In the genomic region with DNA sequence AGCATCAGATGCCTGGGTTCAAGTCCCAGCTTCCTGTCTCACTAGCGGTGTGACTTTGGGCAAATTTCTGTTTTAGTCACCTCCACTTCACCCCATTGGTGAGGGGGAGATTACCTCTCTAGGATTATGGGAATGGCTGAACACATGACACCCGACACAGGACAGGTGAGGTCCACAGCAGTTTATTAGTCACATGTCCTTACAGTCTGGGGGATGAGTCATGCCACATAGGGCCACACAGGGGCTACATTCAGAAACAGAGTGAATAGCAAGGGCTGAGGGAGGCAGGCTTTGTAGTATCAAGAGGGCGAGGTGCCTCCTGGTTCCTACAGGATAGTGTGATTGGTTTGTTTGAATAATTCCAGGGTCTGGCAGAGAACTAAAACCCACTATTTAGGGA, we compare ENCODE assay signal across 17 cellular contexts. TPM values are rescaled to one million over a fixed set of nuclear protein-coding genes. Genes with fewer than 3 reads are reported as not detected.
DNase-seq lines count a peak whose midpoint lies in the region; ATAC-seq and TF ChIP-seq lines count a peak whose summit lies in the region.
"Had no signal": no experiment of that assay in that cellular context is flagged by ENCODE, and none has a peak within 500 bp of the region (broad histone marks: within the 10 kb centered on the region; RNA-seq: fewer than 3 reads in every experiment).

No MANE protein-coding gene starts in this region.

- no peaks in the 10 kb centered on the region for H3K79me1 ChIP-seq in IMR-90 (ENCODE audit: low read depth in 1 of 2, low read length in 2 of 2)
- no peaks in the 10 kb centered on the region for H3K79me1 ChIP-seq in neuronal stem cell (ENCODE audit: low read depth, low read length)

- DNase-seq in activated CD8-positive, alpha-beta memory T cell treated with anti-CD3 and anti-CD28 coated beads for 24 hours: peak; percentile 28
- no peak for DNase-seq in activated CD8-positive, alpha-beta memory T cell treated with anti-CD3 and anti-CD28 coated beads, Interleukin-2, amount 50 U/mL, for 4 hours
- DNase-seq in IMR-90 (no peak), coronary artery (ENCODE audit: low spot score) (peak; percentile 35), neuronal stem cell (ENCODE audit: low spot score) (no peak), MG63 (no peak), NCI-H524 treated with DMSO at 0.1 percent for 48 hours (lab: John Stamatoyannopoulos, UW) (no peak), NCI-H2029 (lab: John Stamatoyannopoulos, UW) (no peak)
- DNase-seq: C1 segment of cervical spinal cord, DMS153, Kasumi-1, NCI-H146, NCI-H2227 treated with DMSO at 0.1 percent for 48 hours, NCI-H69 had no signal

- POLR2A ChIA-PET in IMR-90 (lab: Charles Lee; ENCODE audit: unreplicated experiment): no interaction called here

- CTCF ChIA-PET in IMR-90 (lab: Yijun Ruan, JAX): no interaction called here

- H2BK15ac ChIP-seq in IMR-90 (ENCODE audit: low read depth, low read length) (no peak overlapping the region), neuronal stem cell (ENCODE audit: low read length) (no peak overlapping the region)

- no peak overlapping the region for H3K23ac ChIP-seq in IMR-90 (ENCODE audit: low read depth, low read length)
- no peak overlapping the region for H3K23ac ChIP-seq in neuronal stem cell (ENCODE audit: low read depth, low read length, poor library complexity)

- H3K14ac ChIP-seq in IMR-90 (replicated peaks; ENCODE audit: low read depth, low read length): no peak overlapping the region
- no peak overlapping the region for H3K14ac ChIP-seq in neuronal stem cell (ENCODE audit: low read length)

- H4K8ac ChIP-seq in IMR-90 (ENCODE audit: low read depth in 2 of 2, low read length in 2 of 2) (no peak overlapping the region), neuronal stem cell (ENCODE audit: low read depth, low read length) (no peak overlapping the region)

- peaks cover 4% of the 10 kb centered on the region; the same call in 1 of the 2 replicates for H3K4me1 ChIP-seq in IMR-90 (ENCODE audit: control insufficient read depth, insufficient read depth, low read length)
- H3K4me1 ChIP-seq in neuronal stem cell (ENCODE audit: control insufficient read depth in 2 of 2, insufficient read depth in 1 of 2, low read depth in 1 of 2, low read length in 2 of 2): peaks cover 0 to 6% of the 10 kb centered on the region in 2 donors

- H3K27me3 ChIP-seq in IMR-90 (ENCODE audit: control insufficient read depth, insufficient read depth, low read length) (peaks cover 26% of the 10 kb centered on the region), neuronal stem cell (ENCODE audit: control insufficient read depth in 3 of 3, insufficient read depth in 3 of 3, low read depth in 1 of 3, low read length in 3 of 3) (peaks cover 0 to 16% (median 0%) of the 10 kb centered on the region in 3 experiments), MG63 (no peaks in the 10 kb centered on the region)

- H3K9me1 ChIP-seq in IMR-90 (ENCODE audit: insufficient read depth, low read length): 0 out of 2 replicates have a peak, but pooled peaks cover 4% of the 10 kb centered on the region

- H3K36me3 ChIP-seq in IMR-90 (ENCODE audit: control insufficient read depth, insufficient read depth, low read length) (no peaks in the 10 kb centered on the region), neuronal stem cell (replicated peaks in 1 of 2; ENCODE audit: control insufficient read depth in 2 of 2, insufficient read depth in 2 of 2, low read length in 2 of 2) (no peaks in the 10 kb centered on the region), MG63 (no peaks in the 10 kb centered on the region)

- H3K56ac ChIP-seq in IMR-90 (ENCODE audit: extremely low read depth, insufficient read depth, low read length): no peak overlapping the region

- intact Hi-C loops in IMR-90 (cut with micrococcal nuclease): no loop called here

- H2AK5ac ChIP-seq in IMR-90 (ENCODE audit: low read depth, low read length): no peak overlapping the region
- no peak overlapping the region for H2AK5ac ChIP-seq in neuronal stem cell (ENCODE audit: low read depth, low read length)

- H3K18ac ChIP-seq in IMR-90 (ENCODE audit: low read depth, low read length): no peak overlapping the region
- peak overlapping the region; percentile 23 for H3K18ac ChIP-seq in neuronal stem cell (ENCODE audit: low read length)

- H2BK20ac ChIP-seq in IMR-90 (ENCODE audit: low read depth, low read length): no peak overlapping the region

- no peak overlapping the region for H4K5ac ChIP-seq in IMR-90 (ENCODE audit: low read depth, low read length)

- in situ Hi-C loops in IMR-90 (cut with MboI; ENCODE audit: low sequenced_read_pairs): no loop called here

- H3K4ac ChIP-seq in IMR-90 (ENCODE audit: low read depth, low read length) (no peak overlapping the region), neuronal stem cell (ENCODE audit: low read length) (no peak overlapping the region)

- H3K4me3 ChIP-seq in IMR-90 (ENCODE audit: insufficient read depth, low read depth, low read length): no peak overlapping the region
- H3K4me3 ChIP-seq in coronary artery: no peak overlapping the region
- no peak overlapping the region for H3K4me3 ChIP-seq in neuronal stem cell (ENCODE audit: low read length in 2 of 2)
- no peak overlapping the region for H3K4me3 ChIP-seq in MG63
- H3K4me3 ChIP-seq: GM23338, SK-N-MC had no signal

- no peaks in the 10 kb centered on the region for H4K20me1 ChIP-seq in IMR-90 (ENCODE audit: insufficient read depth, low read length)

- no peak overlapping the region for H2BK12ac ChIP-seq in neuronal stem cell (ENCODE audit: low read length)

- WGBS in IMR-90 (ENCODE audit: extremely low coverage in 2 of 2, insufficient read length in 1 of 2), 2 experiments: no CpG with 5 or more reads among the region's 3 CpGs
- WGBS in neuronal stem cell (ENCODE audit: extremely low coverage in 2 of 2, insufficient read length in 2 of 2, insufficient replicate concordance in 1 of 2), 2 donors: no CpG with 5 or more reads among the region's 3 CpGs

- H4K91ac ChIP-seq in IMR-90 (ENCODE audit: insufficient read depth, low read depth, low read length) (no peak overlapping the region), neuronal stem cell (ENCODE audit: low read depth, low read length, poor library complexity) (no peak overlapping the region)

- no peak overlapping the region for H3K27ac ChIP-seq in IMR-90 (ENCODE audit: insufficient read depth, low read length)
- H3K27ac ChIP-seq in coronary artery: no peak overlapping the region
- no peak overlapping the region for H3K27ac ChIP-seq in neuronal stem cell (replicated peaks; ENCODE audit: low read length)
- H3K27ac ChIP-seq: SK-N-MC had no signal

- H3K4me2 ChIP-seq in IMR-90 (ENCODE audit: low read depth, low read length) (no peak overlapping the region), neuronal stem cell (ENCODE audit: insufficient read depth, low read length, poor library complexity, severe bottlenecking) (no peak overlapping the region)
- H3K4me2 ChIP-seq: GM23338 had no signal

- no peak for ATAC-seq in IMR-90 (ENCODE audit: low read depth)
- ATAC-seq: GM23338, Right ventricle myocardium inferior had no signal

- no peak overlapping the region for H2BK5ac ChIP-seq in IMR-90 (ENCODE audit: low read depth, low read length, poor library complexity, severe bottlenecking)
- no peak overlapping the region for H2BK5ac ChIP-seq in neuronal stem cell (ENCODE audit: low read length)

- H2BK120ac ChIP-seq in IMR-90 (ENCODE audit: low read depth, low read length) (no peak overlapping the region), neuronal stem cell (ENCODE audit: low read depth, low read length) (no peak overlapping the region)

- TF ChIP-seq CTCF in IMR-90 (conservative IDR thresholded peaks at IDR 0.05; ENCODE audit: low read depth, low read length): no peak
- TF ChIP-seq CTCF in coronary artery (IDR thresholded peaks at IDR 0.05): no peak

- dilution Hi-C loops in IMR-90 (cut with HindIII; ENCODE audit: low sequenced_read_pairs, unreplicated experiment): no loop called here

- H3K9me3 ChIP-seq in IMR-90 (ENCODE audit: control insufficient read depth, insufficient read depth, low read length) (no peaks in the 10 kb centered on the region), neuronal stem cell (replicated peaks in 1 of 2; ENCODE audit: control insufficient read depth in 2 of 2, insufficient read depth in 1 of 2, low read depth in 1 of 2, low read length in 2 of 2) (no peaks in the 10 kb centered on the region), MG63 (peaks cover 2% of the 10 kb centered on the region; the same call in 1 of the 2 replicates)

- TF ChIP-seq POLR2A in IMR-90 (IDR thresholded peaks at IDR 0.05; ENCODE audit: low read depth, low read length): no peak

- H3K9ac ChIP-seq in IMR-90 (ENCODE audit: low read depth, low read length): no peak overlapping the region
- no peak overlapping the region for H3K9ac ChIP-seq in neuronal stem cell (ENCODE audit: low read depth, low read length, poor library complexity)

- H2AFZ ChIP-seq in IMR-90 (replicated peaks; ENCODE audit: low read length, poor library complexity) (no peak overlapping the region), neuronal stem cell (ENCODE audit: low read length) (no peak overlapping the region)
- H2AFZ ChIP-seq: GM23338 had no signal

- BruUV-seq in IMR-90 (replicated peaks; lab: Mats Ljungman, UMichigan): no TSS peak

- no peak overlapping the region for H2AK9ac ChIP-seq in IMR-90 (replicated peaks; ENCODE audit: low read depth, low read length, poor library complexity)

- TF ChIP-seq RAD21 in IMR-90 (IDR thresholded peaks at IDR 0.05; ENCODE audit: low read length): no peak

TF ChIP-seq in IMR-90, 13 proteins besides CTCF, POLR2A, EP300 and RAD21:
- TF ChIP-seq RCOR1 (IDR thresholded peaks at IDR 0.05; ENCODE audit: insufficient replicate concordance, low read length) (no peak), MXI1 (IDR thresholded peaks at IDR 0.05; ENCODE audit: borderline replicate concordance, low read depth, low read length) (no peak), FOS (IDR thresholded peaks at IDR 0.05; ENCODE audit: low read depth, low read length) (peak; percentile 15; the same call in 1 of the 2 replicates)

RNA-seq across cellular contexts. Expression of gene ITGA11, which starts 15.2 kb away (rescaled TPM):
- total RNA-seq in IMR-90 (2012; rRNA removed): 2.5 and 4.1 TPM in 2 replicates
- 5.6 and 6.6 TPM in 2 replicates for polyA plus RNA-seq in IMR-90 (2012; rRNA removed)
- polyA plus RNA-seq in IMR-90 (2012; cell fraction: cytosol; rRNA removed): 3.0 and 5.8 TPM in 2 replicates
- 6.2 and 6.6 TPM in 2 replicates for polyA plus RNA-seq in IMR-90 (2012; cell fraction: nucleus; rRNA removed; ENCODE audit: low replicate concordance)
- 0.06 TPM for polyA plus RNA-seq in neuronal stem cell (2013, experiment 1 of 2)
- polyA plus RNA-seq in neuronal stem cell (2013, experiment 2 of 2): 0.10 TPM
- 41.0 and 63.4 TPM in 2 replicates for total RNA-seq in MG63 (2014; rRNA removed; shearing (Covaris generic); ENCODE audit: low replicate concordance)

Comparison
In these comparisons a context has a peak if more than half of its experiments do, and no peak if none do; other contexts are left out.
1. DNase-seq: peak in activated CD8-positive, alpha-beta memory T cell treated with anti-CD3 and anti-CD28 coated beads for 24 hours (single experiment) and coronary artery (single experiment); none in activated CD8-positive, alpha-beta memory T cell treated with anti-CD3 and anti-CD28 coated beads, Interleukin-2, amount 50 U/mL, for 4 hours (single experiment), IMR-90 (single experiment), neuronal stem cell (single experiment), MG63 (single experiment), NCI-H524 treated with DMSO at 0.1 percent for 48 hours (single experiment) and NCI-H2029 (single experiment).